ENCODE assay signal across 16 cellular contexts in genomic region chr20:58880994-58881752, GRCh38. TPM values are rescaled to one million over a fixed set of nuclear protein-coding genes. Genes with fewer than 3 reads are reported as not detected.
A peak's percentile ranks its signal among the peaks of the same experiment; 100 is the strongest.
DNase-seq lines count a peak whose midpoint lies in the region; ATAC-seq, FAIRE-seq and TF ChIP-seq lines count a peak whose summit lies in the region.
"Had no signal": no experiment of that assay in that cellular context is flagged by ENCODE, and none has a peak within 500 bp of the region (broad histone marks: within the 10 kb centered on the region; RNA-seq: fewer than 3 reads in every experiment).

No MANE protein-coding gene starts in this region.

- H3K9me3 Mint-ChIP-seq in H9 = peaks cover 0 to 4% of the 10 kb centered on the region in 2 experiments; a peak in 2 of 5 replicates
- H3K9me3 Mint-ChIP-seq: activated T-helper 2 cell treated with anti-CD3 and anti-CD28 coated beads, Interferon-gamma antibody, Interleukin-2, Interleukin-4, amounts not matched to agents 10 μg/mL and 5 μg/mL and 100 μg/mL, durations not matched to agents 14 hours and 24 hours and 36 hours had no signal

- no peak overlapping the region for H3K4ac ChIP-seq in H9 (ENCODE audit: low read depth, low read length)

- no peak overlapping the region for H3K4me2 ChIP-seq in H9 (ENCODE audit: insufficient read depth, insufficient read length, low read length)

- H3K79me1 ChIP-seq in H9 (ENCODE audit: insufficient read depth, low read depth, low read length, poor library complexity, severe bottlenecking) = no peaks in the 10 kb centered on the region

- no peak overlapping the region for H4K91ac ChIP-seq in H9 (ENCODE audit: insufficient read length, low read depth, low read length)

- H3K27ac Mint-ChIP-seq in H9 = no peak overlapping the region
- H3K27ac Mint-ChIP-seq: activated T-helper 2 cell treated with anti-CD3 and anti-CD28 coated beads, Interferon-gamma antibody, Interleukin-2, Interleukin-4, amounts not matched to agents 10 μg/mL and 5 μg/mL and 100 μg/mL, durations not matched to agents 14 hours and 24 hours and 36 hours; nephron progenitor cell had no signal

- no peak overlapping the region for H3K4me3 ChIP-seq in foreskin fibroblast (ENCODE audit: low read depth in 1 of 2, low read length in 2 of 2)

- no peak overlapping the region for H3K14ac ChIP-seq in H9 (ENCODE audit: insufficient read depth, low read length)

- H3K18ac ChIP-seq in H9 (ENCODE audit: insufficient read length, low read depth, low read length) = peak overlapping the region; percentile 29

- no peaks in the 10 kb centered on the region for H4K20me1 ChIP-seq in H9 (ENCODE audit: control insufficient read depth, insufficient read depth, insufficient read length)

- no peak overlapping the region for H2BK120ac ChIP-seq in H9 (ENCODE audit: low read depth, low read length, poor library complexity, severe bottlenecking)

- no peak overlapping the region for H2AK5ac ChIP-seq in H9 (ENCODE audit: insufficient read length, low read length)

- no peak overlapping the region for H3K23ac ChIP-seq in H9 (ENCODE audit: insufficient read length, low read depth, low read length)

- peaks cover 7% of the 10 kb centered on the region; the same call in 1 of the 2 replicates for H3K4me1 ChIP-seq in H9 (ENCODE audit: insufficient read depth, low read length)

- H3K23me2 ChIP-seq in H9 (ENCODE audit: insufficient read length, low read depth, low read length, poor library complexity, severe bottlenecking) = no peaks in the 10 kb centered on the region

- H3K36me3 Mint-ChIP-seq in H9 (ENCODE audit: insufficient read depth in 1 of 3, low read depth in 3 of 3) = peaks cover 4 to 17% (median 9%) of the 10 kb centered on the region in 3 experiments; a peak in 4 of 7 replicates

- H3K27me3 ChIP-seq in H9 (ENCODE audit: insufficient read depth, low read length) = no peaks in the 10 kb centered on the region; the same call in 1 of the 2 replicates

- H2BK12ac ChIP-seq in H9 (ENCODE audit: insufficient read length, low read depth, low read length) = no peak overlapping the region

- H4K5ac ChIP-seq in H9 (ENCODE audit: insufficient read length, low read depth, low read length) = no peak overlapping the region

- H3K4me1 Mint-ChIP-seq in H9 = peaks cover 63 to 67% of the 10 kb centered on the region in 2 experiments

- no peak overlapping the region for H2BK15ac ChIP-seq in H9 (ENCODE audit: low read depth, low read length)

- H3K56ac ChIP-seq in H9 (ENCODE audit: insufficient read length, low read depth, low read length) = no peak overlapping the region

- no peak overlapping the region for H2BK5ac ChIP-seq in H9 (ENCODE audit: insufficient read length, low read length)

- H3T11ph ChIP-seq in H9 (ENCODE audit: low read length) = no peak overlapping the region

- no peak overlapping the region for H4K8ac ChIP-seq in H9 (replicated peaks; ENCODE audit: insufficient read length, low read depth, low read length)

- H3K4me3 Mint-ChIP-seq in H9 = no peak overlapping the region
- H3K4me3 Mint-ChIP-seq: nephron progenitor cell had no signal

- H3K9ac ChIP-seq in H9 (ENCODE audit: extremely low read depth, insufficient read length, low read length) = no peak overlapping the region

- TF ChIP-seq CTCF in H9 (conservative IDR thresholded peaks at IDR 0.05) = peak; percentile 68
- peak; percentile 3 for TF ChIP-seq CTCF in foreskin fibroblast (IDR thresholded peaks at IDR 0.05; ENCODE audit: low read depth, low read length)

- no peaks in the 10 kb centered on the region for H3K79me2 ChIP-seq in H9 (ENCODE audit: insufficient read depth, low read length)

- ATAC-seq in GM21423 (IDR thresholded peaks at IDR 0.05; ENCODE audit: unreplicated experiment) = no peak
- ATAC-seq: left colon had no signal

- no peak overlapping the region for H2BK20ac ChIP-seq in H9 (ENCODE audit: low read depth, low read length, poor library complexity, severe bottlenecking)

- DNase-seq in CD1c-positive myeloid dendritic cell (ENCODE audit: extremely low spot score) (peak; percentile 54), H9 (no peak), RCC 7860 (ENCODE audit: low spot score) (no peak), foreskin fibroblast (peak in 1 of 2 donors; percentile 27), kidney glomerular epithelial cell (lab: John Stamatoyannopoulos, UW) (no peak), SW480 (ENCODE audit: low spot score) (no peak), cerebellar nuclear complex (lab: John Stamatoyannopoulos, UW) (no peak)
- DNase-seq: central memory CD4-positive, alpha-beta T cell; foreskin melanocyte; left colon; NCI-H1694; nephron progenitor cell; stimulated activated CD4-positive, alpha-beta T cell treated with anti-CD3 and anti-CD28 coated beads, Interleukin-12 subunit alpha, Interleukin-12 subunit beta, amount 100 ng/mL, for 4 hours; stimulated activated CD8-positive, alpha-beta memory T cell treated with anti-CD3 and anti-CD28 coated beads, Interleukin-4, amount 100 ng/mL, for 48 hours had no signal

- no peaks in the 10 kb centered on the region for H3K9me3 ChIP-seq in H9 (ENCODE audit: control insufficient read depth, low read depth, low read length)

- H2AFZ ChIP-seq in H9 (ENCODE audit: low read length) = no peak overlapping the region

- no peaks in the 10 kb centered on the region; the same call in none of the 2 replicates for H3K27me3 Mint-ChIP-seq in H9 (ENCODE audit: low read depth)

- peak; percentile 17 for FAIRE-seq in RCC 7860 (lab: Jason Lieb, UNC)

- no CpG with 5 or more reads among the region's 9 CpGs for WGBS in H9 (ENCODE audit: extremely low coverage, insufficient read length, low lambda C conversion rate)

- no peak overlapping the region for H3K27ac ChIP-seq in H9 (ENCODE audit: insufficient read length, low read depth, low read length)

RNA-seq across cellular contexts. Expression of gene GNAS, which starts 28.7 kb away (rescaled TPM):
- 918 and 920 TPM in 2 replicates for total RNA-seq in H9 (2021)

RNA-seq across cellular contexts. Expression of gene GNAS-AS1, which starts 30.5 kb away (rescaled TPM):
- 8.6 and 11.3 TPM in 2 replicates for total RNA-seq in H9 (2021)
